ENCODE assay signal across 8 cellular contexts in genomic region chr19:48962029-48962848, GRCh38. TPM values are rescaled to one million over a fixed set of nuclear protein-coding genes. Genes with fewer than 3 reads are reported as not detected.
DNase-seq lines count a peak whose midpoint lies in the region; ATAC-seq and TF ChIP-seq lines count a peak whose summit lies in the region.

No MANE protein-coding gene starts in this region.

- no peak overlapping the region for H3K4me3 ChIP-seq in lung
- peak overlapping the region; percentile 16 for H3K4me3 ChIP-seq in thymus (ENCODE audit: low read length)

- H3K27ac Mint-ChIP-seq in central memory CD8-positive, alpha-beta T cell (ENCODE audit: low read depth), result peak overlapping the region; percentile 99

- H3K27me3 Mint-ChIP-seq in central memory CD8-positive, alpha-beta T cell, result no peaks in the 10 kb centered on the region

- no peaks in the 10 kb centered on the region for H3K9me3 Mint-ChIP-seq in central memory CD8-positive, alpha-beta T cell

- DNase-seq in SK-N-DZ (ENCODE audit: low spot score) (peak; percentile 29), lung (ENCODE audit: low spot score) (peak; percentile 79), NCI-H2081 (lab: John Stamatoyannopoulos, UW) (no peak)
- DNase-seq in central memory CD8-positive, alpha-beta T cell (ENCODE audit: low spot score in 2 of 2), result no peak

- H3K36me3 ChIP-seq in lung (ENCODE audit: control insufficient read depth in 2 of 2, insufficient read depth in 2 of 2, low read length in 2 of 2) (peaks cover 0 to 5% of the 10 kb centered on the region in 2 donors), thymus (ENCODE audit: control insufficient read depth, insufficient read depth) (peaks cover 12% of the 10 kb centered on the region)

- H3K27me3 ChIP-seq in lung (ENCODE audit: control insufficient read depth, insufficient read depth) (no peaks in the 10 kb centered on the region), thymus (ENCODE audit: control insufficient read depth, insufficient read depth) (no peaks in the 10 kb centered on the region)

- no peak for TF ChIP-seq CTCF in lung (IDR thresholded peaks at IDR 0.05; ENCODE audit: control extremely low read depth, extremely low read depth)

- H3K9me3 ChIP-seq in lung (ENCODE audit: control insufficient read depth in 2 of 2, insufficient read depth in 1 of 2, low read length in 1 of 2) (no peaks in the 10 kb centered on the region), thymus (ENCODE audit: control insufficient read depth) (no peaks in the 10 kb centered on the region)

- H3K36me3 Mint-ChIP-seq in central memory CD8-positive, alpha-beta T cell (ENCODE audit: insufficient read depth), result peaks cover 25% of the 10 kb centered on the region

- H3K27ac ChIP-seq in lung (ENCODE audit: low read depth in 1 of 2, low read length in 1 of 2) (peak overlapping the region; percentile 1 to 92), thymus (ENCODE audit: low read depth) (peak overlapping the region; percentile 73)

- peak overlapping the region; percentile 52 for H3K4me3 Mint-ChIP-seq in central memory CD8-positive, alpha-beta T cell

- peaks cover 53% of the 10 kb centered on the region for H3K4me1 Mint-ChIP-seq in central memory CD8-positive, alpha-beta T cell

- peaks cover 5 to 7% of the 10 kb centered on the region in 2 donors for H3K4me1 ChIP-seq in lung (ENCODE audit: control insufficient read depth in 2 of 2, insufficient read depth in 2 of 2, low read length in 2 of 2)
- peaks cover 36% of the 10 kb centered on the region for H3K4me1 ChIP-seq in thymus (ENCODE audit: control insufficient read depth, insufficient read depth, low read length)

- 32 to 47% methylated on average over 22 of the region's 22 CpGs for WGBS in lung, 2 donors
- WGBS in thymus, result 42% methylated on average over 22 of the region's 22 CpGs

- peak; percentile 34 for ATAC-seq in GM18868 (IDR thresholded peaks at IDR 0.05; ENCODE audit: unreplicated experiment)
- peak; percentile 29 for ATAC-seq in HG03342 (IDR thresholded peaks at IDR 0.05; ENCODE audit: unreplicated experiment)
- no peak for ATAC-seq in central memory CD8-positive, alpha-beta T cell (replicated peaks; ENCODE audit: extremely low read depth, poor library complexity, severe bottlenecking)
- ATAC-seq in lung (ENCODE audit: insufficient read depth, low FRiP score), result no peak
- ATAC-seq in HG02759 (IDR thresholded peaks at IDR 0.05; ENCODE audit: unreplicated experiment), result no peak

RNA-seq across cellular contexts. Expression of gene FTL, which starts 2.9 kb away (rescaled TPM):
- 980 and 1,050 TPM in 2 replicates for polyA plus RNA-seq in SK-N-DZ (2014; cell fraction: cytosol; rRNA removed)
- polyA plus RNA-seq in SK-N-DZ (2014; cell fraction: nucleus; rRNA removed), result 626 and 695 TPM in 2 replicates
- 1,000 to 10,000 TPM; 2,880 to 6,540 TPM for total RNA-seq in lung
- polyA plus RNA-seq in lung (over 10,000 TPM; 17,775 to 22,369 TPM), thymus (8,316 TPM)

RNA-seq across cellular contexts. Expression of gene BAX, which starts 7.6 kb away (rescaled TPM):
- polyA plus RNA-seq in SK-N-DZ (2014; cell fraction: cytosol; rRNA removed), result 50.4 and 59.5 TPM in 2 replicates
- polyA plus RNA-seq in SK-N-DZ (2014; cell fraction: nucleus; rRNA removed), result 33.0 and 50.3 TPM in 2 replicates
- 100 to 1,000 TPM in 1 of 2 donors, 10 to 100 TPM in 1; 25.9 to 109 TPM for total RNA-seq in lung
- polyA plus RNA-seq in lung, result 100 to 1,000 TPM in 1 of 2 donors, 10 to 100 TPM in 1; 99.0 to 121 TPM
- 126 TPM for polyA plus RNA-seq in thymus

RNA-seq across cellular contexts. Expression of gene DHDH, which starts 28.7 kb away (rescaled TPM):
- not detected in 2 replicates for polyA plus RNA-seq in SK-N-DZ (2014; cell fraction: cytosol; rRNA removed)
- not detected in 2 replicates for polyA plus RNA-seq in SK-N-DZ (2014; cell fraction: nucleus; rRNA removed)
- total RNA-seq in lung, result 1 to 10 TPM in 1 of 2 donors, under 1 TPM in 1; 0.51 to 2.8 TPM
- polyA plus RNA-seq in lung (1 to 10 TPM in 1 of 2 donors, under 1 TPM in 1; 1.00 to 6.0 TPM), thymus (1.0 TPM)

RNA-seq across cellular contexts. Expression of gene GYS1, which starts 30.9 kb away (rescaled TPM):
- polyA plus RNA-seq in SK-N-DZ (2014; cell fraction: cytosol; rRNA removed), result 10.2 and 10.3 TPM in 2 replicates
- polyA plus RNA-seq in SK-N-DZ (2014; cell fraction: nucleus; rRNA removed), result 6.2 and 6.5 TPM in 2 replicates
- total RNA-seq in lung, result 10 to 100 TPM; 34.1 to 49.7 TPM
- polyA plus RNA-seq in lung (10 to 100 TPM; 22.7 to 29.7 TPM), thymus (22.2 TPM)

RNA-seq across cellular contexts. Expression of gene RUVBL2, which starts 31.4 kb away (rescaled TPM):
- 174 and 178 TPM in 2 replicates for polyA plus RNA-seq in SK-N-DZ (2014; cell fraction: cytosol; rRNA removed)
- polyA plus RNA-seq in SK-N-DZ (2014; cell fraction: nucleus; rRNA removed), result 150 and 173 TPM in 2 replicates
- 100 to 1,000 TPM in 1 of 2 donors, 10 to 100 TPM in 1; 85.6 to 108 TPM for total RNA-seq in lung
- polyA plus RNA-seq in lung, result 100 to 1,000 TPM in 1 of 2 donors, 10 to 100 TPM in 1; 80.7 to 112 TPM
- 52.0 TPM for polyA plus RNA-seq in thymus

Comparison
In these comparisons a context has a peak if more than half of its experiments do, and no peak if none do; other contexts are left out.
1. ATAC-seq: peak in GM18868 (single experiment) and HG03342 (single experiment); none in central memory CD8-positive, alpha-beta T cell (single experiment), lung (single experiment) and HG02759 (single experiment).
2. DNase-seq: peak in SK-N-DZ (single experiment) and lung (single experiment); none in central memory CD8-positive, alpha-beta T cell (0 of 2) and NCI-H2081 (0 of 2).